8 cellular contexts compared by ENCODE assay signal in genomic region chr2:23351388-23352141, GRCh38. TPM values are rescaled to one million over a fixed set of nuclear protein-coding genes. Genes with fewer than 3 reads are reported as not detected.
DNase-seq lines count a peak whose midpoint lies in the region; ATAC-seq and TF ChIP-seq lines count a peak whose summit lies in the region.

No MANE protein-coding gene starts in this region.

- TF ChIP-seq POLR2A in Peyer's patch (IDR thresholded peaks at IDR 0.05): no peak

- H3K27ac ChIP-seq in Peyer's patch: no peak overlapping the region
- H3K27ac ChIP-seq in right cardiac atrium (ENCODE audit: low read length): no peak overlapping the region

- H3K36me3 ChIP-seq in Peyer's patch: no peaks in the 10 kb centered on the region

- DNase-seq in COLO829 (ENCODE audit: low spot score) (peak; percentile 74), Peyer's patch (peak; percentile 43 to 79 (median 79)), right cardiac atrium (peak; percentile 89 to 95 (median 94)), putamen (ENCODE audit: low spot score) (peak; percentile 49)
- DNase-seq in activated naive CD8-positive, alpha-beta T cell treated with anti-CD3 and anti-CD28 coated beads, Interleukin-2, amount 50 U/mL, for 16 hours (ENCODE audit: low read depth, low spot score): peak; percentile 29
- no peak for DNase-seq in effector CD4-positive, alpha-beta T cell

- H3K4me1 ChIP-seq in Peyer's patch (peaks cover 0 to 6% (median 2%) of the 10 kb centered on the region in 4 donors), right cardiac atrium (ENCODE audit: control insufficient read depth, insufficient read depth, low read length) (no peaks in the 10 kb centered on the region)

- intact Hi-C loops in right cardiac atrium (cut with DNase I): no loop called here

- H3K4me3 ChIP-seq in Peyer's patch (peak overlapping the region in 1 of 4 donors; percentile 12), right cardiac atrium (ENCODE audit: low read length) (no peak overlapping the region)

- H3K27me3 ChIP-seq in Peyer's patch (no peaks in the 10 kb centered on the region), right cardiac atrium (ENCODE audit: control insufficient read depth, insufficient read depth) (no peaks in the 10 kb centered on the region)

- no peaks in the 10 kb centered on the region for H3K9me3 ChIP-seq in Peyer's patch
- H3K9me3 ChIP-seq in right cardiac atrium (ENCODE audit: control insufficient read depth, low read length): no peaks in the 10 kb centered on the region

- TF ChIP-seq CTCF in Peyer's patch (IDR thresholded peaks at IDR 0.05): peak in 5 of 6 experiments; percentile 35 to 71 (median 69)

- 12% methylated on average over 37 of the region's 37 CpGs for WGBS in right cardiac atrium

- ATAC-seq in GM19372 (IDR thresholded peaks at IDR 0.05; ENCODE audit: low read depth, unreplicated experiment) (peak; percentile 90), HG03378 (IDR thresholded peaks at IDR 0.05; ENCODE audit: unreplicated experiment) (peak; percentile 89), right cardiac atrium (peak; percentile 94 to 97)

RNA-seq across cellular contexts. Expression of gene KLHL29, which starts 33.4 kb away (rescaled TPM):
- 10 to 100 TPM in 1 of 4 donors, 1 to 10 TPM in 3; 1.1 to 18.2 (median 5.0) TPM for total RNA-seq in Peyer's patch
- 1 to 10 TPM; 1.9 to 4.0 (median 2.1) TPM for total RNA-seq in right cardiac atrium
- polyA plus RNA-seq in right cardiac atrium: 1.7 TPM
